Comparison of ENCODE assay signal across 8 cellular contexts in the genomic region with DNA sequence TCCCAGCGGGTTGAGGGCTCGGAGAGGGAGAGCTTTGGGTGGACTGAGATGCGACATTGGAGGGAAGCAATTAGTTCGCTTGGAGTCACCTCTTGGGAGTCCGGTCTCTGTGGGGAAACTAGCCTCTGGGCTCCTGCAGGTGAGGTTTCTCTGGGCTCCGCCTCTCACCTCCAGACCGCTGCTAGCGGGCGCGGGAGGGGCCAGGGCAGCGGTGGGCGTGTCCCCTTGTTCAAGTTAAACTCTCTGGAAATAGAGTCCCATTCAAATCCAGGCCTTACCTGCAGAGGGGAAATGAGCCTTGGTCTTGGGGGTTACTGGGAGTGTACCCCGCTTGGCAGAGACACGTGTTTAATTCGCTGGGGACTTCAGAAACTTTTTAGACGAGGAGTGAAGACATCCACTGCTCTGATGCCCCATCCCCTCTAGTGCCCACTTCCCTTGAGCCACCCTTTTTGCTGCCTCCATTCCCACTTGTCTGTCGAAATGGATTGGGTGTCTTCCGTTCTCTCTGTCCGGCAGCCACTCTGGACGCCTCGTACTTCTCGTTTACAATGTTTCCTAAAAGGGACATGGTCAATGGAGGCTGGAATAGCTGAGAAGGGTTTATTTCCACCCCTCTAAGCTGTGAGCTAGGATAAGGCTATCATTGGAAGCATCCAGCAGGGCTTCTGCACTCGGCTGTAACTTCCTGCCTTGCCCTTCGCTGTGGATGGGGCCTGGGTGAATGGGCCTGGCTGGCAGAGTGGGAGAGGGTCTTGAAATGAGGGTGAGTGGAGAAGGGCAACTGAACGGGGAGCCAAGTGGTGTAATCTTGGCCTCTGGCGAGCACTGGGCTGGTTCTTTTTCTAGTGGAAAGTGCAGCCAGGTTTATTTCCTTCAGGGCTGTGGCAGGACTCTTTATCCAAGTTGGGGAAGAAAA. TPM values are rescaled to one million over a fixed set of nuclear protein-coding genes. Genes with fewer than 3 reads are reported as not detected.
DNase-seq lines count a peak whose midpoint lies in the region; ATAC-seq and TF ChIP-seq lines count a peak whose summit lies in the region.

No MANE protein-coding gene starts in this region.

- TF ChIP-seq CTCF in AG04449 (IDR thresholded peaks at IDR 0.05; ENCODE audit: insufficient read depth, low read length, missing control alignments) (no peak), breast epithelium (IDR thresholded peaks at IDR 0.05) (no peak), left lung (IDR thresholded peaks at IDR 0.05) (no peak), thyroid gland (IDR thresholded peaks at IDR 0.05) (no peak)

- H3K9me3 ChIP-seq in HAP-1 (no peaks in the 10 kb centered on the region), breast epithelium (no peaks in the 10 kb centered on the region), left lung (no peaks in the 10 kb centered on the region), thyroid gland (no peaks in the 10 kb centered on the region)

- intact Hi-C loops in breast epithelium (cut with DNase I; ENCODE audit: low total_unique reads) (no loop called here), left lung (cut with DNase I) (no loop called here), thyroid gland (cut with DNase I) (no loop called here)

- DNase-seq in AG04449 (ENCODE audit: low read depth, low spot score) (no peak), HAP-1 (ENCODE audit: low spot score in 2 of 2) (peak; percentile 10 to 65), breast epithelium (ENCODE audit: low spot score in 2 of 2) (peak; percentile 28 to 54), left lung (peak; percentile 68 to 89), thyroid gland (peak; percentile 82 to 83), NCI-H524 treated with DMSO at 0.1 percent for 48 hours (lab: John Stamatoyannopoulos, UW) (no peak), cortex of kidney (lab: John Stamatoyannopoulos, UW) (no peak)

- H3K27ac ChIP-seq in breast epithelium (peak overlapping the region; percentile 74 to 91), left lung (peak overlapping the region; percentile 66 to 74), thyroid gland (peak overlapping the region in 2 of 3 donors; percentile 75)

- CTCF ChIA-PET in AG04449 (lab: Yijun Ruan, JAX), result no interaction called here

- 24 to 27% methylated on average over 21 to 22 of the region's 26 CpGs for WGBS in thyroid gland, 2 donors

- peaks cover 3% of the 10 kb centered on the region; the same call in 1 of the 2 replicates for H3K4me1 ChIP-seq in HAP-1
- no peaks in the 10 kb centered on the region for H3K4me1 ChIP-seq in breast epithelium
- peaks cover 0 to 14% of the 10 kb centered on the region in 2 donors for H3K4me1 ChIP-seq in left lung
- peaks cover 4 to 9% of the 10 kb centered on the region in 2 donors for H3K4me1 ChIP-seq in thyroid gland

- TF ChIP-seq POLR2A in breast epithelium (IDR thresholded peaks at IDR 0.05) (no peak), thyroid gland (IDR thresholded peaks at IDR 0.05) (peak in 1 of 2 donors; percentile 43)

- H3K27me3 ChIP-seq in HAP-1 (ENCODE audit: low read depth), result no peaks in the 10 kb centered on the region; the same call in 1 of the 2 replicates
- no peaks in the 10 kb centered on the region for H3K27me3 ChIP-seq in breast epithelium
- H3K27me3 ChIP-seq in left lung, result peaks cover 0 to 28% of the 10 kb centered on the region in 2 donors
- H3K27me3 ChIP-seq in thyroid gland, result no peaks in the 10 kb centered on the region

- H3K36me3 ChIP-seq in HAP-1 (replicated peaks) (no peaks in the 10 kb centered on the region), breast epithelium (no peaks in the 10 kb centered on the region), left lung (no peaks in the 10 kb centered on the region), thyroid gland (no peaks in the 10 kb centered on the region)

- POLR2A ChIA-PET in AG04449 (lab: Yijun Ruan, JAX), result no interaction called here

- peak overlapping the region; percentile 76 for H3K4me3 ChIP-seq in AG04449 (ENCODE audit: low read depth, low read length)
- H3K4me3 ChIP-seq in HAP-1, result peak overlapping the region; percentile 68
- peak overlapping the region; percentile 74 to 95 (median 81) for H3K4me3 ChIP-seq in breast epithelium
- H3K4me3 ChIP-seq in left lung, result peak overlapping the region; percentile 79 to 89
- H3K4me3 ChIP-seq in thyroid gland (replicated peaks in 1 of 3), result peak overlapping the region; percentile 68 to 85 (median 76)

- in situ Hi-C loops in HAP-1 (cut with MboI; ENCODE audit: low sequenced_read_pairs), result no loop called here

- peak; percentile 73 for ATAC-seq in left lung
- no peak for ATAC-seq in activated CD4-positive, CD25-positive, alpha-beta regulatory T cell treated with anti-CD3 and anti-CD28 coated beads, Interleukin-2, amount 50 U/mL, for 24 hours

RNA-seq across cellular contexts. Expression of gene MITF, which starts 1.1 kb away (rescaled TPM):
- total RNA-seq in breast epithelium, result 10 to 100 TPM; 23.3 to 45.8 (median 25.6) TPM
- total RNA-seq in left lung, result 10 to 100 TPM; 24.3 to 29.6 TPM
- 10 to 100 TPM; 22.4 to 52.1 (median 26.4) TPM for total RNA-seq in thyroid gland

Comparison
In these comparisons a context has a peak if more than half of its experiments do, and no peak if none do; other contexts are left out.
1. DNase-seq: peak in HAP-1 (2 of 2), breast epithelium (2 of 2), left lung (2 of 2) and thyroid gland (2 of 2); none in AG04449 (single experiment), NCI-H524 treated with DMSO at 0.1 percent for 48 hours (single experiment) and cortex of kidney (single experiment).
2. Peak in every context shown above with its lines, with median percentiles within 50 percentile points of each other: H3K4me3 ChIP-seq and H3K27ac ChIP-seq.